ENCODE assay signal across 1 cellular context in the genomic region with DNA sequence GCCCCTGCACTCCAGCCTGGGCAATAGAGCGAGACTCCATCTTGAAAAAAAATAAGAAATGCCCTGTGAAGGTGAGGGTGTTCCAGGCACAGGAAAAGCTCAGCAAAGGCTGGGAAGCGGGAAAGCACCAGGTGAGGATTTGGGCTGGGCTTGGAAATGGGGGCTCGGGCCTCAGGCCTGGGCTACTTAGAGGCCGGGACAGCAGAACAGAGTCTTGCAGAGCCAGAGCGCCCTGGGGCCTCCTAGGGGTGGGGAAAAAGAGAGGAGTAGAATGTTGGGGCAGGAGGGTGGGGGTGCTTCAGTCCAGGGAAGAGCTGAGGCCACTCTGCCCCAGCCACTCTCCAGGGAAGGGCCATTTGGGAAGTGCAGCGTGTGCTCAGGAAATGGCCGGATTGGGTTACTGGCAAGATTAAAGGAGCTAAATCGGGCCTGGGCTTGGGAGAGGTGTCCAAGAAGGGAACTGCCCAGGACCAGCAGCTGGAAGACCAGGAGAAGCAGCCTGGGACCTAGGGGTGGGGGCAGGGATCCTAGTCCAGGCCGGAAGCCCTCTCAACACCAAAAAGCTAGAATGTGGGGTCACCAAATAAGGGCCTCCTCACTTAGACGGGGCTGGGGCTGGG.
TF ChIP-seq lines count a peak whose summit lies in the region.

No MANE protein-coding gene starts in this region.

TF ChIP-seq in HepG2, 621 proteins besides CTCF, POLR2A, EP300 and RAD21:
- 0 out of 2 replicates have a peak, but pooled peaks have one; percentile 8 for TF ChIP-seq HOXA3 (CRISPR knock-in tag; IDR thresholded peaks at IDR 0.05)
- TF ChIP-seq NR2F1 (CRISPR knock-in tag; IDR thresholded peaks at IDR 0.05), result no peak
- no peak for TF ChIP-seq HMG20B (CRISPR knock-in tag; conservative IDR thresholded peaks at IDR 0.05)
- TF ChIP-seq NRL (CRISPR knock-in tag; IDR thresholded peaks at IDR 0.05; ENCODE audit: borderline replicate concordance), result 0 out of 2 replicates have a peak, but pooled peaks have one; percentile 8
